In the genomic region with DNA sequence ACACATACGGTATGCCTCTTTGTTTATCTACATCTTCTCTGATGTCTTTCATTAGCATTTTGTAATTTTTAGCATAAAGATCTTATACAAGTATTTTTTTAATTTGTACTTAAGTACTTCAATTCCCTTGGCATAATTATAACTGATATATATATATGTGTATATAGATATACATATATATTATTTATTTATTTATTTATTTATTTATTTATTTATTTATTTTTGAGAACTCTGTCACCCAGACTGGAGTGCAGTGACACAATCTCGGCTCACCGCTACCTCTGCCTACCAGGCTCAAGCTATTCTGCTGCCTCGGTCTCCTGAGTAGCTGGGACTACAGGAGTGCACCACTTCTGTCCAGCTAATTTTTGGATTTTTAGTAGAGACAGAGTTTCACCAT, we compare ENCODE assay signal across 31 cellular contexts.
DNase-seq lines count a peak whose midpoint lies in the region; ATAC-seq, FAIRE-seq and TF ChIP-seq lines count a peak whose summit lies in the region.
"Had no signal": no experiment of that assay in that cellular context is flagged by ENCODE, and none has a peak within 500 bp of the region (broad histone marks: within the 10 kb centered on the region; RNA-seq: fewer than 3 reads in every experiment).

No MANE protein-coding gene starts in this region.

- TF ChIP-seq EP300 in A549 (IDR thresholded peaks at IDR 0.05) = no peak

- no peak for FAIRE-seq in A549 (lab: Jason Lieb, UNC)
- FAIRE-seq: A204.1, D721Med had no signal

- POLR2A ChIA-PET in A549 (lab: Yijun Ruan, JAX) (no interaction called here), HEK293 (lab: Yijun Ruan, JAX) (no interaction called here)

- CTCF ChIA-PET in A549 (lab: Yijun Ruan, JAX) = no interaction called here
- CTCF ChIA-PET in HEK293 (lab: Yijun Ruan, JAX) = no interaction called here

- no peak overlapping the region for H3K4me3 Mint-ChIP-seq in osteocyte (ENCODE audit: unreplicated experiment)
- H3K4me3 Mint-ChIP-seq: B cell; CD14-positive monocyte; CD4-positive, alpha-beta memory T cell; CD4-positive, alpha-beta T cell; CD4-positive, CD25-positive, alpha-beta regulatory T cell; CD8-positive, alpha-beta memory T cell; CD8-positive, alpha-beta T cell had no signal

- WGBS in A549 (ENCODE audit: missing lambda C conversion rate) = 17% methylated on average over 4 of the region's 4 CpGs

- no peak for TF ChIP-seq RAD21 in A549 (conservative IDR thresholded peaks at IDR 0.05 in 1 of 2, IDR thresholded peaks at IDR 0.05 in 1 of 2)

- H3K4me1 ChIP-seq in A549 (no peaks in the 10 kb centered on the region), HEK293 (ENCODE audit: control insufficient read depth, insufficient read depth, low read length) (no peaks in the 10 kb centered on the region), mucosa of descending colon (ENCODE audit: low read depth) (no peaks in the 10 kb centered on the region)
- H3K4me1 ChIP-seq: BE2C, BLaER1, Caco-2 had no signal

- ATAC-seq in A549 (no peak), mucosa of descending colon (no peak)
- ATAC-seq: CD8-positive, alpha-beta T cell had no signal

- no peak for TF ChIP-seq CTCF in A549 (IDR thresholded peaks at IDR 0.05)
- no peak for TF ChIP-seq CTCF in HEK293 (tag by site-specific recombination; IDR thresholded peaks at IDR 0.05)
- no peak for TF ChIP-seq CTCF in osteocyte (IDR thresholded peaks at IDR 0.05)
- TF ChIP-seq CTCF in mucosa of descending colon (IDR thresholded peaks at IDR 0.05) = no peak

- H3K4me3 ChIP-seq in A549 (no peak overlapping the region), HEK293 (ENCODE audit: low read depth, low read length) (no peak overlapping the region), mucosa of descending colon (no peak overlapping the region)
- H3K4me3 ChIP-seq: BLaER1; BLaER1 treated with 17β-estradiol and CSF1 and Interleukin-3, amounts not matched to agents 10 nM and 100 nM had no signal

- H3K27ac Mint-ChIP-seq in osteocyte (ENCODE audit: unreplicated experiment) = no peak overlapping the region
- H3K27ac Mint-ChIP-seq: B cell; CD14-positive monocyte; CD4-positive, alpha-beta memory T cell; CD4-positive, alpha-beta T cell; CD4-positive, CD25-positive, alpha-beta regulatory T cell; CD8-positive, alpha-beta memory T cell; CD8-positive, alpha-beta T cell had no signal

- H3K4me1 Mint-ChIP-seq in osteocyte (ENCODE audit: unreplicated experiment) = no peaks in the 10 kb centered on the region
- H3K4me1 Mint-ChIP-seq: B cell; CD14-positive monocyte; CD4-positive, alpha-beta memory T cell; CD4-positive, CD25-positive, alpha-beta regulatory T cell; CD8-positive, alpha-beta memory T cell had no signal

- no peak for DNase-seq in A549 (ENCODE audit: low read depth in 1 of 2, low spot score in 1 of 2)
- no peak for DNase-seq in osteocyte (ENCODE audit: extremely low spot score, unreplicated experiment)
- no peak for DNase-seq in mucosa of descending colon
- DNase-seq: 8988T; ACHN; AML-193; BE2C; C1 segment of cervical spinal cord; Caco-2; Calu3; CD4-positive, alpha-beta memory T cell; CD4-positive, alpha-beta T cell; CD4-positive, CD25-positive, alpha-beta regulatory T cell; CD8-positive, alpha-beta memory T cell; CD8-positive, alpha-beta T cell; COR-L47; DMS 273 treated with DMSO at 0.1 percent for 48 hours; DMS153; DMS53; DMS79; DMS79 treated with DMSO at 0.1 percent for 48 hours; DND-41; EL had no signal

- H3K36me3 ChIP-seq in HEK293 (ENCODE audit: control insufficient read depth in 2 of 2, insufficient read depth in 1 of 2, low read length in 2 of 2) (no peaks in the 10 kb centered on the region), mucosa of descending colon (ENCODE audit: low read depth) (no peaks in the 10 kb centered on the region)
- H3K36me3 ChIP-seq: BE2C; BLaER1; BLaER1 treated with 17β-estradiol and CSF1 and Interleukin-3, amounts not matched to agents 10 nM and 100 nM had no signal

- no peaks in the 10 kb centered on the region for H3K27me3 Mint-ChIP-seq in osteocyte (ENCODE audit: unreplicated experiment)
- H3K27me3 Mint-ChIP-seq: B cell; CD4-positive, alpha-beta memory T cell; CD4-positive, alpha-beta T cell; CD4-positive, CD25-positive, alpha-beta regulatory T cell; CD8-positive, alpha-beta memory T cell had no signal

- H3K27ac ChIP-seq in A549 (no peak overlapping the region), HEK293 (ENCODE audit: extremely low read depth, low read depth, low read length) (no peak overlapping the region)
- H3K27ac ChIP-seq: BLaER1; BLaER1 treated with 17β-estradiol and CSF1 and Interleukin-3, amounts not matched to agents 10 nM and 100 nM; C4-2B had no signal

- H3K9me3 ChIP-seq in A549 (no peaks in the 10 kb centered on the region), HEK293 (ENCODE audit: control insufficient read depth, insufficient read depth, low read depth, low read length) (no peaks in the 10 kb centered on the region), mucosa of descending colon (no peaks in the 10 kb centered on the region)
- H3K9me3 ChIP-seq: BE2C, BLaER1, Caco-2 had no signal

- intact Hi-C loops in mucosa of descending colon (cut with DNase I, micrococcal nuclease) = no loop called here

- H3K36me3 Mint-ChIP-seq in osteocyte (ENCODE audit: unreplicated experiment) = no peaks in the 10 kb centered on the region
- H3K36me3 Mint-ChIP-seq: CD14-positive monocyte; CD4-positive, alpha-beta memory T cell; CD4-positive, CD25-positive, alpha-beta regulatory T cell; CD8-positive, alpha-beta memory T cell; CD8-positive, alpha-beta T cell had no signal

- H3K4me2 ChIP-seq in A549 = no peak overlapping the region
- H3K4me2 ChIP-seq: BLaER1; BLaER1 treated with 17β-estradiol and CSF1 and Interleukin-3, amounts not matched to agents 10 nM and 100 nM had no signal

- no peaks in the 10 kb centered on the region for H3K9me3 Mint-ChIP-seq in osteocyte (ENCODE audit: unreplicated experiment)

- TF ChIP-seq POLR2A in A549 (IDR thresholded peaks at IDR 0.05; ENCODE audit: low read length) = no peak

TF ChIP-seq in A549, 52 proteins besides CTCF, POLR2A, EP300 and RAD21:
- peak; percentile 21; the same call in 1 of the 2 replicates for TF ChIP-seq ZC3H11A (IDR thresholded peaks at IDR 0.05)
- TF ChIP-seq, protein P1, sequence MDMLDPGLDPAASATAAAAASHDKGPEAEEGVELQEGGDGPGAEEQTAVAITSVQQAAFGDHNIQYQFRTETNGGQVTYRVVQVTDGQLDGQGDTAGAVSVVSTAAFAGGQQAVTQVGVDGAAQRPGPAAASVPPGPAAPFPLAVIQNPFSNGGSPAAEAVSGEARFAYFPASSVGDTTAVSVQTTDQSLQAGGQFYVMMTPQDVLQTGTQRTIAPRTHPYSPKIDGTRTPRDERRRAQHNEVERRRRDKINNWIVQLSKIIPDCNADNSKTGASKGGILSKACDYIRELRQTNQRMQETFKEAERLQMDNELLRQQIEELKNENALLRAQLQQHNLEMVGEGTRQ (IDR thresholded peaks at IDR 0.05) = no peak

TF ChIP-seq in HEK293, 187 proteins besides CTCF, POLR2A, EP300 and RAD21 (continues in another document):
- TF ChIP-seq ZFHX2 (tag by site-specific recombination; conservative IDR thresholded peaks at IDR 0.05) (no peak), ZNF701 (tag by site-specific recombination; IDR thresholded peaks at IDR 0.05) (no peak), ZNF266 (tag by site-specific recombination; IDR thresholded peaks at IDR 0.05; ENCODE audit: low read depth) (no peak), ZNF555 (tag by site-specific recombination; conservative IDR thresholded peaks at IDR 0.05) (peak; percentile 62), GFI1B (tag by site-specific recombination; IDR thresholded peaks at IDR 0.05) (no peak), MYNN (tag by site-specific recombination; IDR thresholded peaks at IDR 0.05; ENCODE audit: borderline replicate concordance) (no peak), ZNF426 (tag by site-specific recombination; IDR thresholded peaks at IDR 0.05) (peak; percentile 74), ZXDB (tag by site-specific recombination; IDR thresholded peaks at IDR 0.05) (0 out of 2 replicates have a peak, but pooled peaks have one; percentile 30), ZNF202 (tag by site-specific recombination; IDR thresholded peaks at IDR 0.05; ENCODE audit: borderline replicate concordance) (peak; percentile 29; the same call in 1 of the 2 replicates)
- TF ChIP-seq, protein P2, sequence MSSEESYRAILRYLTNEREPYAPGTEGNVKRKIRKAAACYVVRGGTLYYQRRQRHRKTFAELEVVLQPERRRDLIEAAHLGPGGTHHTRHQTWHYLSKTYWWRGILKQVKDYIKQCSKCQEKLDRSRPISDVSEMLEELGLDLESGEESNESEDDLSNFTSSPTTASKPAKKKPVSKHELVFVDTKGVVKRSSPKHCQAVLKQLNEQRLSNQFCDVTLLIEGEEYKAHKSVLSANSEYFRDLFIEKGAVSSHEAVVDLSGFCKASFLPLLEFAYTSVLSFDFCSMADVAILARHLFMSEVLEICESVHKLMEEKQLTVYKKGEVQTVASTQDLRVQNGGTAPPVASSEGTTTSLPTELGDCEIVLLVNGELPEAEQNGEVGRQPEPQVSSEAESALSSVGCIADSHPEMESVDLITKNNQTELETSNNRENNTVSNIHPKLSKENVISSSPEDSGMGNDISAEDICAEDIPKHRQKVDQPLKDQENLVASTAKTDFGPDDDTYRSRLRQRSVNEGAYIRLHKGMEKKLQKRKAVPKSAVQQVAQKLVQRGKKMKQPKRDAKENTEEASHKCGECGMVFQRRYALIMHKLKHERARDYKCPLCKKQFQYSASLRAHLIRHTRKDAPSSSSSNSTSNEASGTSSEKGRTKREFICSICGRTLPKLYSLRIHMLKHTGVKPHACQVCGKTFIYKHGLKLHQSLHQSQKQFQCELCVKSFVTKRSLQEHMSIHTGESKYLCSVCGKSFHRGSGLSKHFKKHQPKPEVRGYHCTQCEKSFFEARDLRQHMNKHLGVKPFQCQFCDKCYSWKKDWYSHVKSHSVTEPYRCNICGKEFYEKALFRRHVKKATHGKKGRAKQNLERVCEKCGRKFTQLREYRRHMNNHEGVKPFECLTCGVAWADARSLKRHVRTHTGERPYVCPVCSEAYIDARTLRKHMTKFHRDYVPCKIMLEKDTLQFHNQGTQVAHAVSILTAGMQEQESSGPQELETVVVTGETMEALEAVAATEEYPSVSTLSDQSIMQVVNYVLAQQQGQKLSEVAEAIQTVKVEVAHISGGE (tag by site-specific recombination; conservative IDR thresholded peaks at IDR 0.05; ENCODE audit: low read depth) = peak; percentile 57
- TF ChIP-seq, protein P3, sequence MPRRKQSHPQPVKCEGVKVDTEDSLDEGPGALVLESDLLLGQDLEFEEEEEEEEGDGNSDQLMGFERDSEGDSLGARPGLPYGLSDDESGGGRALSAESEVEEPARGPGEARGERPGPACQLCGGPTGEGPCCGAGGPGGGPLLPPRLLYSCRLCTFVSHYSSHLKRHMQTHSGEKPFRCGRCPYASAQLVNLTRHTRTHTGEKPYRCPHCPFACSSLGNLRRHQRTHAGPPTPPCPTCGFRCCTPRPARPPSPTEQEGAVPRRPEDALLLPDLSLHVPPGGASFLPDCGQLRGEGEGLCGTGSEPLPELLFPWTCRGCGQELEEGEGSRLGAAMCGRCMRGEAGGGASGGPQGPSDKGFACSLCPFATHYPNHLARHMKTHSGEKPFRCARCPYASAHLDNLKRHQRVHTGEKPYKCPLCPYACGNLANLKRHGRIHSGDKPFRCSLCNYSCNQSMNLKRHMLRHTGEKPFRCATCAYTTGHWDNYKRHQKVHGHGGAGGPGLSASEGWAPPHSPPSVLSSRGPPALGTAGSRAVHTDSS (tag by site-specific recombination; IDR thresholded peaks at IDR 0.05) = no peak
